1 cellular context compared by ENCODE assay signal in the genomic region with DNA sequence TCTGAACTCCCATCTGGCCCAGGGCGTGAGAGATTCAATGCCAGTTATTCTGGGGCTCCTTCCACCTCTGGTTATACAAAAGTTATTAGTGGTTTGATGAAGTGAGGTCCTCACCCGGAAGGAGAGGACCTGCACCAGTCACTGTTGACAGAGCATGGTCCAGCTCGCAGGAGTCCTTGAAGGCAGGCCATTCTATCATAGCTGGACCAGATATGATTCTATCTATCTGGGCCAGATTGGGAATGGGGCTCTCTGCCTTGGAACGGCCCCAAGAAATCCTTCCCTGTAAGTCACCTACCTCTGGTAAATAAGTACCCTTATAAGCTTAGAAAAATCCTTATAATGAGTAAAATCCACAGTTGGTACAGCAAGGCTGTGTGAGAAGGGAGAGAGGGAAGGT.
TF ChIP-seq lines count a peak whose summit lies in the region.

No MANE protein-coding gene starts in this region.

TF ChIP-seq in IMR-90, 13 proteins besides CTCF, POLR2A, EP300 and RAD21 (continued from another document):
- TF ChIP-seq, protein P1, sequence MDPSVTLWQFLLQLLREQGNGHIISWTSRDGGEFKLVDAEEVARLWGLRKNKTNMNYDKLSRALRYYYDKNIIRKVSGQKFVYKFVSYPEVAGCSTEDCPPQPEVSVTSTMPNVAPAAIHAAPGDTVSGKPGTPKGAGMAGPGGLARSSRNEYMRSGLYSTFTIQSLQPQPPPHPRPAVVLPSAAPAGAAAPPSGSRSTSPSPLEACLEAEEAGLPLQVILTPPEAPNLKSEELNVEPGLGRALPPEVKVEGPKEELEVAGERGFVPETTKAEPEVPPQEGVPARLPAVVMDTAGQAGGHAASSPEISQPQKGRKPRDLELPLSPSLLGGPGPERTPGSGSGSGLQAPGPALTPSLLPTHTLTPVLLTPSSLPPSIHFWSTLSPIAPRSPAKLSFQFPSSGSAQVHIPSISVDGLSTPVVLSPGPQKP (IDR thresholded peaks at IDR 0.05; ENCODE audit: borderline replicate concordance, low read depth, low read length), result no peak
TF ChIP-seq in IMR-90: peak in this region for 0.
